31 cellular contexts compared by ENCODE assay signal in genomic region chr16:54976651-54977200, GRCh38. TPM values are rescaled to one million over a fixed set of nuclear protein-coding genes. Genes with fewer than 3 reads are reported as not detected.
"Had no signal": no experiment of that assay in that cellular context is flagged by ENCODE, and none has a peak within 500 bp of the region (broad histone marks: within the 10 kb centered on the region; RNA-seq: fewer than 3 reads in every experiment).

No MANE protein-coding gene starts in this region.

- H3K27ac ChIP-seq: adrenal gland, body of pancreas, colonic mucosa, epithelial cell of prostate, esophagus squamous epithelium, gastroesophageal sphincter had no signal

- H3K4me3 ChIP-seq: adrenal gland, body of pancreas, colonic mucosa, esophagus squamous epithelium, gastroesophageal sphincter had no signal

- DNase-seq: activated CD4-positive, alpha-beta memory T cell treated with anti-CD3 and anti-CD28 coated beads for 36 hours; activated CD4-positive, alpha-beta T cell treated with anti-CD3 and anti-CD28 coated beads for 36 hours; activated CD4-positive, alpha-beta T cell treated with anti-CD3 and anti-CD28 coated beads, Interleukin-2, amount 10 ng/mL, durations not matched to agents 24 days and 14 days; activated CD4-positive, CD25-positive, alpha-beta regulatory T cell; activated CD4-positive, CD25-positive, alpha-beta regulatory T cell treated with anti-CD3 and anti-CD28 coated beads, Interleukin-2, amount 50 U/mL, for 72 hours; activated CD8-positive, alpha-beta memory T cell treated with anti-CD3 and anti-CD28 coated beads, Interleukin-2, amount 10 ng/mL, durations not matched to agents 7 days and 5 days; activated CD8-positive, alpha-beta memory T cell treated with anti-CD3 and anti-CD28 coated beads, Interleukin-2, amount 50 U/mL, for 4 hours; activated CD8-positive, alpha-beta T cell treated with anti-CD3 and anti-CD28 coated beads, Interleukin-2, amount 10 ng/mL, durations not matched to agents 7 days and 5 days; activated effector memory CD4-positive, alpha-beta T cell treated with anti-CD3 and anti-CD28 coated beads, Interleukin-2, amount 50 U/mL, for 16 hours; activated naive CD4-positive, alpha-beta T cell treated with anti-CD3 and anti-CD28 coated beads for 36 hours; activated naive CD8-positive, alpha-beta T cell treated with anti-CD3 and anti-CD28 coated beads for 36 hours; activated naive CD8-positive, alpha-beta T cell treated with anti-CD3 and anti-CD28 coated beads, Interleukin-2, amount 50 U/mL, for 24 hours; activated T-cell treated with anti-CD3 and anti-CD28 coated beads, Interleukin-2, amount 50 U/mL, for 1 hour; activated T-cell treated with anti-CD3 and anti-CD28 coated beads, Interleukin-2, amount 50 U/mL, for 48 hours; adrenal gland; amygdala; aorta; body of pancreas; central memory CD4-positive, alpha-beta T cell; cerebellar nuclear complex; colonic mucosa; effector CD8-positive, alpha-beta T cell; esophagus squamous epithelium; foreskin melanocyte; T-helper 1 cell; T-helper 17 cell; T1000 had no signal

- H3K4me1 ChIP-seq: adrenal gland, body of pancreas, colonic mucosa, esophagus squamous epithelium, gastroesophageal sphincter had no signal

- H3K27me3 ChIP-seq: adrenal gland, body of pancreas, colonic mucosa had no signal

- H3K9me3 ChIP-seq: adrenal gland, body of pancreas, colonic mucosa, esophagus squamous epithelium, gastroesophageal sphincter had no signal

- H3K36me3 ChIP-seq: adrenal gland, colonic mucosa, esophagus squamous epithelium, gastroesophageal sphincter had no signal

RNA-seq across cellular contexts. Expression of gene IRX5, which starts 46.1 kb away (rescaled TPM):
- total RNA-seq: activated CD4-positive, alpha-beta T cell treated with anti-CD3 and anti-CD28 coated beads for 36 hours; activated CD8-positive, alpha-beta memory T cell treated with anti-CD3 and anti-CD28 coated beads, Interleukin-2, amount 10 ng/mL, durations not matched to agents 7 days and 5 days; activated CD8-positive, alpha-beta T cell treated with anti-CD3 and anti-CD28 coated beads, Interleukin-2, amount 10 ng/mL, durations not matched to agents 7 days and 5 days; activated naive CD4-positive, alpha-beta T cell treated with anti-CD3 and anti-CD28 coated beads for 36 hours; activated naive CD8-positive, alpha-beta T cell treated with anti-CD3 and anti-CD28 coated beads for 36 hours; endothelial cell of umbilical vein; fibroblast of villous mesenchyme had no signal
- polyA plus RNA-seq: endothelial cell of umbilical vein had no signal
